24 cellular contexts compared by ENCODE assay signal in genomic region chr14:79915411-79915810, GRCh38.
DNase-seq lines count a peak whose midpoint lies in the region; ATAC-seq and TF ChIP-seq lines count a peak whose summit lies in the region.
"Had no signal": no experiment of that assay in that cellular context is flagged by ENCODE, and none has a peak within 500 bp of the region (broad histone marks: within the 10 kb centered on the region; RNA-seq: fewer than 3 reads in every experiment).

No MANE protein-coding gene starts in this region.

- DNase-seq in NCI-H748 (lab: John Stamatoyannopoulos, UW; ENCODE audit: unreplicated experiment) (peak; percentile 14), NCI-H748 treated with DMSO at 0.1 percent for 48 hours (lab: John Stamatoyannopoulos, UW) (no peak), NCI-H446 treated with DMSO at 0.1 percent for 48 hours (lab: John Stamatoyannopoulos, UW) (peak; percentile 19), WERI-Rb-1 (no peak), superior temporal gyrus (ENCODE audit: extremely low spot score) (peak; percentile 24), NCI-H2107 treated with DMSO at 0.1 percent for 48 hours (lab: John Stamatoyannopoulos, UW; ENCODE audit: unreplicated experiment) (no peak), right cardiac atrium (no peak)
- no peak for DNase-seq in activated T-helper 1 cell treated with anti-CD3 and anti-CD28 coated beads, Interleukin-12 subunit alpha, Interleukin-12 subunit beta, Interleukin-2, Interleukin-4 antibody, amounts not matched to agents 30 ng/mL and 10 ng/mL and 1 ng/mL, durations not matched to agents 14 hours and 24 hours and 36 hours (ENCODE audit: low spot score)
- DNase-seq: 8988T; ACHN; CD4-positive, CD25-positive, alpha-beta regulatory T cell; H9; KBM-7; MG63; NCI-H1105 treated with DMSO at 0.1 percent for 48 hours; NCI-H146; NCI-H2081; NCI-H774; SHP77; T-cell had no signal

- H3K36me3 ChIP-seq in WERI-Rb-1: no peaks in the 10 kb centered on the region
- H3K36me3 ChIP-seq: BLaER1, MG63 had no signal

- no peaks in the 10 kb centered on the region for H3K27me3 Mint-ChIP-seq in activated T-helper 1 cell treated with anti-CD3 and anti-CD28 coated beads, Interleukin-12 subunit alpha, Interleukin-12 subunit beta, Interleukin-2, Interleukin-4 antibody, amounts not matched to agents 30 ng/mL and 10 ng/mL and 1 ng/mL, durations not matched to agents 14 hours and 24 hours and 36 hours (ENCODE audit: insufficient read depth)
- H3K27me3 Mint-ChIP-seq: CD4-positive, CD25-positive, alpha-beta regulatory T cell; T-cell had no signal

- H3K27ac Mint-ChIP-seq in activated T-helper 1 cell treated with anti-CD3 and anti-CD28 coated beads, Interleukin-12 subunit alpha, Interleukin-12 subunit beta, Interleukin-2, Interleukin-4 antibody, amounts not matched to agents 30 ng/mL and 10 ng/mL and 1 ng/mL, durations not matched to agents 14 hours and 24 hours and 36 hours: no peak overlapping the region
- H3K27ac Mint-ChIP-seq: CD4-positive, CD25-positive, alpha-beta regulatory T cell; GM23338; H9; T-cell had no signal

- H3K4me3 ChIP-seq in WERI-Rb-1 (ENCODE audit: low read depth, low read length) (no peak overlapping the region), right cardiac atrium (ENCODE audit: low read length) (no peak overlapping the region)
- H3K4me3 ChIP-seq: BLaER1, GM23338, MG63 had no signal

- no peaks in the 10 kb centered on the region for H3K4me1 ChIP-seq in right cardiac atrium (ENCODE audit: control insufficient read depth, insufficient read depth, low read length)
- H3K4me1 ChIP-seq: BLaER1 had no signal

- no peak for TF ChIP-seq CTCF in WERI-Rb-1 (IDR thresholded peaks at IDR 0.05; ENCODE audit: low read depth, low read length)

- ATAC-seq in right cardiac atrium: no peak
- ATAC-seq: GM23338, Panc1, T-cell had no signal

- 63% methylated on average over 1 of the region's 1 CpG for WGBS in right cardiac atrium

- H3K4me1 Mint-ChIP-seq in activated T-helper 1 cell treated with anti-CD3 and anti-CD28 coated beads, Interleukin-12 subunit alpha, Interleukin-12 subunit beta, Interleukin-2, Interleukin-4 antibody, amounts not matched to agents 30 ng/mL and 10 ng/mL and 1 ng/mL, durations not matched to agents 14 hours and 24 hours and 36 hours (ENCODE audit: low read depth): no peaks in the 10 kb centered on the region
- H3K4me1 Mint-ChIP-seq: CD4-positive, CD25-positive, alpha-beta regulatory T cell; GM23338; H9; T-cell had no signal

- peak overlapping the region; percentile 39; the same call in 1 of the 2 replicates for H3K27ac ChIP-seq in WERI-Rb-1
- no peak overlapping the region for H3K27ac ChIP-seq in right cardiac atrium (ENCODE audit: low read length)
- H3K27ac ChIP-seq: BLaER1, RWPE1 had no signal

- H3K27me3 ChIP-seq in WERI-Rb-1 (ENCODE audit: insufficient read depth, low read depth, severe bottlenecking) (no peaks in the 10 kb centered on the region), right cardiac atrium (ENCODE audit: control insufficient read depth, insufficient read depth) (no peaks in the 10 kb centered on the region)
- H3K27me3 ChIP-seq: BLaER1 had no signal

- H3K9me3 ChIP-seq in WERI-Rb-1 (ENCODE audit: severe bottlenecking) (no peaks in the 10 kb centered on the region), right cardiac atrium (ENCODE audit: control insufficient read depth, low read length) (no peaks in the 10 kb centered on the region)
- H3K9me3 ChIP-seq: BLaER1, MG63 had no signal

- H3K4me3 Mint-ChIP-seq in activated T-helper 1 cell treated with anti-CD3 and anti-CD28 coated beads, Interleukin-12 subunit alpha, Interleukin-12 subunit beta, Interleukin-2, Interleukin-4 antibody, amounts not matched to agents 30 ng/mL and 10 ng/mL and 1 ng/mL, durations not matched to agents 14 hours and 24 hours and 36 hours: no peak overlapping the region
- H3K4me3 Mint-ChIP-seq: CD4-positive, CD25-positive, alpha-beta regulatory T cell; GM23338; H9; T-cell had no signal

- intact Hi-C loops in right cardiac atrium (cut with DNase I): no loop called here
- intact Hi-C loops in activated T-helper 1 cell treated with anti-CD3 and anti-CD28 coated beads, Interleukin-12 subunit alpha, Interleukin-12 subunit beta, Interleukin-2, Interleukin-4 antibody, amounts not matched to agents 30 ng/mL and 10 ng/mL and 1 ng/mL, durations not matched to agents 14 hours and 24 hours and 36 hours (cut with micrococcal nuclease): no loop called here

- H3K9me3 Mint-ChIP-seq in activated T-helper 1 cell treated with anti-CD3 and anti-CD28 coated beads, Interleukin-12 subunit alpha, Interleukin-12 subunit beta, Interleukin-2, Interleukin-4 antibody, amounts not matched to agents 30 ng/mL and 10 ng/mL and 1 ng/mL, durations not matched to agents 14 hours and 24 hours and 36 hours: peaks cover 11% of the 10 kb centered on the region
- H3K9me3 Mint-ChIP-seq: GM23338 had no signal

- no peaks in the 10 kb centered on the region for H3K36me3 Mint-ChIP-seq in activated T-helper 1 cell treated with anti-CD3 and anti-CD28 coated beads, Interleukin-12 subunit alpha, Interleukin-12 subunit beta, Interleukin-2, Interleukin-4 antibody, amounts not matched to agents 30 ng/mL and 10 ng/mL and 1 ng/mL, durations not matched to agents 14 hours and 24 hours and 36 hours (ENCODE audit: low read depth)
- H3K36me3 Mint-ChIP-seq: CD4-positive, CD25-positive, alpha-beta regulatory T cell; T-cell had no signal

Comparison
In these comparisons a context has a peak if more than half of its experiments do, and no peak if none do; other contexts are left out.
1. DNase-seq: peak in NCI-H748 (single experiment), NCI-H446 treated with DMSO at 0.1 percent for 48 hours (single experiment) and superior temporal gyrus (single experiment); none in NCI-H748 treated with DMSO at 0.1 percent for 48 hours (single experiment), WERI-Rb-1 (single experiment), NCI-H2107 treated with DMSO at 0.1 percent for 48 hours (single experiment), right cardiac atrium (0 of 3) and activated T-helper 1 cell treated with anti-CD3 and anti-CD28 coated beads, Interleukin-12 subunit alpha, Interleukin-12 subunit beta, Interleukin-2, Interleukin-4 antibody, amounts not matched to agents 30 ng/mL and 10 ng/mL and 1 ng/mL, durations not matched to agents 14 hours and 24 hours and 36 hours (single experiment).